ENCODE assay signal across 1 cellular context in the genomic region with DNA sequence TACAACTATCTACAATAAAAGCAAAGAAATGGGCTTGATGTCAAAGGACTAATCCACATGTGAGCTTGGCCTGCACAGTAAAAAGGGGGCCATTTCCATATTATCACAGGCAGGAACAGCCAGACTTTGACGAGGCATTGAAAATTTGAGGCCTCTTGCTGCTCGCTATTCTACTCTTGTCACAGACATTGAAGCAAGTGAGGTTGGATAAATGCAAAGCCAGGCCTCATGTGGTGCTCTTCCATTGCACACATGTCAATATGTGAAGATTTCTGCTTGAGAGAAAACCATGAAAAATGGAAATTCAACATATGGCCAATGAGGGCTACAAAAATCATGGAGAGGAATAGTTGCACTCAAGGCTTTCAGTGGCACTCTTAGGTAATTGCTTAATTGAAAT.
TF ChIP-seq lines count a peak whose summit lies in the region.

No MANE protein-coding gene starts in this region.

TF ChIP-seq in WTC11, 78 proteins besides CTCF, POLR2A, EP300 and RAD21 (continued from another document):
- TF ChIP-seq FOXP4 (CRISPR knock-in tag; IDR thresholded peaks at IDR 0.05) (no peak), E2F1 (CRISPR knock-in tag; IDR thresholded peaks at IDR 0.05) (no peak), ATF1 (CRISPR knock-in tag; IDR thresholded peaks at IDR 0.05) (no peak), ZNF317 (CRISPR knock-in tag; IDR thresholded peaks at IDR 0.05; ENCODE audit: borderline replicate concordance, low read depth) (no peak), OVOL2 (CRISPR knock-in tag; IDR thresholded peaks at IDR 0.05; ENCODE audit: borderline replicate concordance) (no peak), KAT7 (CRISPR knock-in tag; IDR thresholded peaks at IDR 0.05; ENCODE audit: borderline replicate concordance) (no peak)
